23 cellular contexts compared by ENCODE assay signal in the genomic region with DNA sequence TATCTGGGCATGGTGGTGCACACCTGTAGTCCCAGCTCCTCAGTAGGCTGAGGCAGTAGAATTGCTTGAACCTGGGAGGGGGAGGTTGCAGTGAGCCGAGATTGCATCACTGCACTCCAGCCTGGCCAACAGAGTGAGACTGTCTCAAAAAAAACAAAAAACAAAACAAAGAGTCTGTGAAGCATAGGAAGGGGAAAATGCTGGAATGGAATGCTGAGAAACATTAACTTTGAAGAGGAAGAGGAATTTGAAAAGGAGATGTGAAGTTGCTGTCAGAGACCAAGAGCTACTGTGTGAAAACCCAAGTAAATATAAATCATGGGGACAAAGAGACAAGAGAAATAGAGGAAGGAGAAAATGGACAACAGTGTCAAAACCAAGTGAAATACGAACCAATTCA.
"Had no signal": no experiment of that assay in that cellular context is flagged by ENCODE, and none has a peak within 500 bp of the region (broad histone marks: within the 10 kb centered on the region; RNA-seq: fewer than 3 reads in every experiment).

No MANE protein-coding gene starts in this region.

- H3K4me1 ChIP-seq: esophagus squamous epithelium, left lung, prostate gland, sigmoid colon, stomach, thyroid gland had no signal

- H3K4me3 ChIP-seq: coronary artery, esophagus squamous epithelium, hepatocyte, left lung, prostate gland, sigmoid colon, stomach, thyroid gland had no signal

- H3K36me3 ChIP-seq: esophagus squamous epithelium, left lung, prostate gland, sigmoid colon, stomach, thyroid gland had no signal

- DNase-seq: dermis blood vessel endothelial cell; effector memory CD4-positive, alpha-beta T cell; erythroblast; esophagus squamous epithelium; foreskin melanocyte; left lung; mesendoderm; midbrain; naive thymus-derived CD4-positive, alpha-beta T cell; nephron progenitor cell; nucleus accumbens; right cardiac atrium; sigmoid colon; stimulated activated CD4-positive, alpha-beta T cell treated with anti-CD3 and anti-CD28 coated beads, Interleukin-2, amount 100 ng/mL, for 24 hours; stimulated activated CD4-positive, alpha-beta T cell treated with anti-CD3 and anti-CD28 coated beads, Interleukin-4, amount 100 ng/mL, for 24 hours; stimulated activated naive CD4-positive, alpha-beta T cell treated with Interleukin-2 at 50 U/mL for 16 hours; stomach; trophoblast cell had no signal

- H3K27me3 ChIP-seq: esophagus squamous epithelium, hepatocyte, left lung, sigmoid colon, stomach, thyroid gland had no signal

- ATAC-seq: left lung; naive thymus-derived CD4-positive, alpha-beta T cell; right cardiac atrium; stimulated activated effector memory CD8-positive, alpha-beta T cell treated with anti-CD3 and anti-CD28 coated beads, Interleukin-12 subunit alpha, Interleukin-12 subunit beta, amount 100 ng/mL, for 72 hours had no signal

- H3K9me3 ChIP-seq: esophagus squamous epithelium, prostate gland, sigmoid colon, thyroid gland had no signal

- H3K27ac ChIP-seq: coronary artery, esophagus squamous epithelium, hepatocyte, left lung, prostate gland, sigmoid colon, stomach, thyroid gland had no signal
